In the genomic region with DNA sequence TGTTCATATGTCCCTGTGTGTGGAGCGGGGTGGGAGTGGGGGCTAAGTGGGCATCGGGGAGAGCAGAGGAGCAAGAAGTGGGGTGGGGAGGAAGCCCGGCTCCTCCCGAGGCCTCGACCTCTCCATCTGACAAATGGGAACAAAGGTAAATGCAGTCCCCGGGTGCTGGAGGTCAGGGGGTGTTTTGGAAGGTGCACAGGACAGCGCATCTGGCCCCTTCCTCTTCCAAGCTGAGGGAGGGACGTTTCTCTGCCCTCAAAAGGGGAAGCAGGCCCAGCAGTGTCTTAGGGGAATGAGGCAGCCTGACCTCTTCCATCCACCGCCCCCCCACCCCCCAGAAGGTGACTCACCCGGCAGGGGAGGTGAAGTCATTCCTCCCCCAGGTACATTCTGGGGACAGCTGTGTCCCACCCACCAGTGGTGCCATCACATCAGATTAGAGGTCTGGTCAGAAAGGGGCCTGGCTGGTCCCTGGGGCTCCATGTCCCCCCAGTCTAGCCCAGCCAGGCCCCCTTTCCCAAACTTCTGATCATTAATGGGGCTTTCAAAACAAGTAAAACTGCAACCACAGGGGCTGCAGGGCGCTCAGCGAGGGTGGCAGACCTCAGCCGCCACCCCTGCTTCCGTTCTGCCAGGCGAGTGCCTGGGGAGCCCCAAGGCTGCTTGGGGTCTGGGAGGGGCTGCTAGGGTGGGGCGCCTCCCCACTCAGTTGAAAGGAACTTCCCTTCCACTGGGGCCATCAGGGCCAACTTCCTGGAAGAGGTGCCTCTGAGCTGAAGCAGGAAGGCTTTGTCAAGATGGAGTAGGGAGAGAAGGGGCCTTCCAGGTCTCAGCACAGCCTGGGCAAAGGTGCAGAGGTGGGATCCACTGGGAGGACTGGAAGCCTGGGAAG, we compare ENCODE assay signal across 8 cellular contexts. TPM values are rescaled to one million over a fixed set of nuclear protein-coding genes. Genes with fewer than 3 reads are reported as not detected.
DNase-seq lines count a peak whose midpoint lies in the region; ATAC-seq and TF ChIP-seq lines count a peak whose summit lies in the region.

No MANE protein-coding gene starts in this region.

- CTCF ChIA-PET in Calu3 (lab: Charles Lee), result interaction anchor here (0.6 to 1.4 kb wide), 5 partner anchors 42 to 1655 kb away, joined by 3 to 6 read pairs (median 3); no protein-coding TSS in a partner anchor

- intact Hi-C loops in Calu3 (cut with micrococcal nuclease; ENCODE audit: unreplicated experiment), result no loop called here

- POLR2A ChIA-PET in activated naive CD8-positive, alpha-beta T cell treated with anti-CD3 and anti-CD28 coated beads, Interleukin-2, amount 10 ng/mL, durations not matched to agents 7 days and 5 days (lab: Charles Lee), result interaction anchor here (0.9 to 12.9 kb wide), 10 partner anchors 9 to 181 kb away, joined by 3 to 207 read pairs (median 6); a partner anchor contains a TSS

- peak; percentile 39 for ATAC-seq in HG03064 (IDR thresholded peaks at IDR 0.05; ENCODE audit: low read depth, unreplicated experiment)
- ATAC-seq in activated naive CD8-positive, alpha-beta T cell treated with anti-CD3 and anti-CD28 coated beads, Interleukin-2, amount 10 ng/mL, durations not matched to agents 7 days and 5 days (ENCODE audit: low read depth), result peak; percentile 67
- no peak for ATAC-seq in GM18873 (IDR thresholded peaks at IDR 0.05; ENCODE audit: low FRiP score, unreplicated experiment)

- peak overlapping the region; percentile 53 for H3K4me3 Mint-ChIP-seq in Calu3 (ENCODE audit: low read depth, unreplicated experiment)
- H3K4me3 Mint-ChIP-seq in activated naive CD8-positive, alpha-beta T cell treated with anti-CD3 and anti-CD28 coated beads, Interleukin-2, amount 10 ng/mL, durations not matched to agents 7 days and 5 days, result peak overlapping the region; percentile 83

- H3K27me3 Mint-ChIP-seq in Calu3 (ENCODE audit: unreplicated experiment), result no peaks in the 10 kb centered on the region
- no peaks in the 10 kb centered on the region for H3K27me3 Mint-ChIP-seq in activated naive CD8-positive, alpha-beta T cell treated with anti-CD3 and anti-CD28 coated beads, Interleukin-2, amount 10 ng/mL, durations not matched to agents 7 days and 5 days

- BruUV-seq in Calu3 (replicated peaks; lab: Mats Ljungman, UMichigan), result no TSS peak

- peaks cover 72% of the 10 kb centered on the region for H3K36me3 Mint-ChIP-seq in Calu3 (ENCODE audit: insufficient read depth, unreplicated experiment)
- H3K36me3 Mint-ChIP-seq in activated naive CD8-positive, alpha-beta T cell treated with anti-CD3 and anti-CD28 coated beads, Interleukin-2, amount 10 ng/mL, durations not matched to agents 7 days and 5 days, result peaks cover 8% of the 10 kb centered on the region

- H3K27ac ChIP-seq in substantia nigra (ENCODE audit: low read depth, low read length, poor library complexity, severe bottlenecking), result peak overlapping the region; percentile 64

- TF ChIP-seq CTCF in Calu3 (IDR thresholded peaks at IDR 0.05; ENCODE audit: unreplicated experiment), result no peak

- peak; percentile 58 for DNase-seq in Calu3
- DNase-seq in SW480 (ENCODE audit: low spot score), result peak; percentile 72
- peak; percentile 79 for DNase-seq in activated naive CD8-positive, alpha-beta T cell treated with anti-CD3 and anti-CD28 coated beads, Interleukin-2, amount 10 ng/mL, durations not matched to agents 7 days and 5 days
- peak; percentile 65 for DNase-seq in medulla oblongata (ENCODE audit: extremely low spot score)
- peak in 12 of 49 donors; percentile 36 to 65 (median 48) for DNase-seq in substantia nigra (lab: John Stamatoyannopoulos, UW)
- no peak for DNase-seq in NCI-H1436 treated with DMSO at 0.1 percent for 48 hours (lab: John Stamatoyannopoulos, UW)

- H3K9me3 Mint-ChIP-seq in Calu3 (ENCODE audit: low read depth, unreplicated experiment), result no peaks in the 10 kb centered on the region
- no peaks in the 10 kb centered on the region for H3K9me3 Mint-ChIP-seq in activated naive CD8-positive, alpha-beta T cell treated with anti-CD3 and anti-CD28 coated beads, Interleukin-2, amount 10 ng/mL, durations not matched to agents 7 days and 5 days

- peak overlapping the region; percentile 88 for H3K27ac Mint-ChIP-seq in Calu3 (ENCODE audit: unreplicated experiment)
- peak overlapping the region; percentile 87 for H3K27ac Mint-ChIP-seq in activated naive CD8-positive, alpha-beta T cell treated with anti-CD3 and anti-CD28 coated beads, Interleukin-2, amount 10 ng/mL, durations not matched to agents 7 days and 5 days

- H3K4me1 Mint-ChIP-seq in Calu3 (ENCODE audit: low read depth, unreplicated experiment), result peaks cover 50% of the 10 kb centered on the region
- peaks cover 34% of the 10 kb centered on the region for H3K4me1 Mint-ChIP-seq in activated naive CD8-positive, alpha-beta T cell treated with anti-CD3 and anti-CD28 coated beads, Interleukin-2, amount 10 ng/mL, durations not matched to agents 7 days and 5 days

RNA-seq across cellular contexts. Expression of a gene that starts 10.7 kb away (rescaled TPM):
- 46.8 and 59.1 TPM in 2 replicates for total RNA-seq in Calu3 (2022)
- 100 to 1,000 TPM; 115 to 121 TPM for total RNA-seq in activated naive CD8-positive, alpha-beta T cell treated with anti-CD3 and anti-CD28 coated beads, Interleukin-2, amount 10 ng/mL, durations not matched to agents 7 days and 5 days

RNA-seq across cellular contexts. Expression of a gene that starts 25.0 kb away (rescaled TPM):
- 56.2 and 59.6 TPM in 2 replicates for total RNA-seq in Calu3 (2022)
- 10 to 100 TPM; 33.5 to 40.1 TPM for total RNA-seq in activated naive CD8-positive, alpha-beta T cell treated with anti-CD3 and anti-CD28 coated beads, Interleukin-2, amount 10 ng/mL, durations not matched to agents 7 days and 5 days

RNA-seq across cellular contexts. Expression of a gene that starts 28.5 kb away (rescaled TPM):
- 94.8 and 96.4 TPM in 2 replicates for total RNA-seq in Calu3 (2022)
- 10 to 100 TPM in 1 of 2 experiments, 1 to 10 TPM in 1; 8.3 to 10.0 TPM for total RNA-seq in activated naive CD8-positive, alpha-beta T cell treated with anti-CD3 and anti-CD28 coated beads, Interleukin-2, amount 10 ng/mL, durations not matched to agents 7 days and 5 days

RNA-seq across cellular contexts. Expression of a gene that starts 54.1 kb away (rescaled TPM):
- not detected in 2 replicates for total RNA-seq in Calu3 (2022)
- total RNA-seq in activated naive CD8-positive, alpha-beta T cell treated with anti-CD3 and anti-CD28 coated beads, Interleukin-2, amount 10 ng/mL, durations not matched to agents 7 days and 5 days, result not detected
